Comparison of ENCODE assay signal across 11 cellular contexts in the genomic region with DNA sequence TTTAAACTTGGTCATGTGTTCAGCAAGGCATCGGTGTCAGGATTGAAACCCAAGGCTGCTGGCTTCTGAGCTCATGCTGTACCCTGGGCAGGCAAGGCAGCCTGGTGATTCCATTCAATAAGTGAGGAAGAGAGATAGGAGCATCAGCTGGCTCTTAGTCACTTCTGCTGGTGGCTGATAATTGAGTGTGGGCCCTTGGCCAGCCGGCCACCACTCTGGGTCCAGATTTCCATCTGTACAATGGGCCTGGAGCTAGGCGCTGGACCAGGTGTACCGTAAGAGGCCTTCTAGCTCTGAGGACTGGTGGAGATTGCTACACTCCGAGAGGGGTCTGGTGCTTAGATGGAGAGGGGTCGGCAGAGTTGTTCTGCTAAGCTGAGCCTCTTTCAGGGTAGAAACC. TPM values are rescaled to one million over a fixed set of nuclear protein-coding genes. Genes with fewer than 3 reads are reported as not detected.
DNase-seq lines count a peak whose midpoint lies in the region; ATAC-seq, FAIRE-seq and TF ChIP-seq lines count a peak whose summit lies in the region.
"Had no signal": no experiment of that assay in that cellular context is flagged by ENCODE, and none has a peak within 500 bp of the region (broad histone marks: within the 10 kb centered on the region; RNA-seq: fewer than 3 reads in every experiment).

No MANE protein-coding gene starts in this region.

- WGBS in IMR-90 (ENCODE audit: extremely low coverage in 2 of 2, insufficient read length in 1 of 2), 2 experiments, result 90% methylated on average over 2 of the region's 6 CpGs; no CpG with 5 or more reads in 1 of the 2 experiments
- WGBS in K562 (ENCODE audit: insufficient coverage, low coverage, missing lambda C conversion rate), result 0% methylated on average over 6 of the region's 6 CpGs
- WGBS in hepatocyte (ENCODE audit: low lambda C conversion rate, missing lambda C conversion rate), result 91% methylated on average over 6 of the region's 6 CpGs

- CTCF ChIA-PET in IMR-90 (lab: Yijun Ruan, JAX), result no interaction called here
- CTCF ChIA-PET in K562 (lab: Yijun Ruan, JAX; ENCODE audit: low intra/inter-chr PET ratio), result interaction anchor here (0.7 kb wide), 1 partner anchor 672 kb away, joined by 3 read pairs; no protein-coding TSS in a partner anchor

- peak overlapping the region; percentile 15 for H2BK5ac ChIP-seq in IMR-90 (ENCODE audit: low read depth, low read length, poor library complexity, severe bottlenecking)

- H4K91ac ChIP-seq in IMR-90 (ENCODE audit: insufficient read depth, low read depth, low read length), result no peak overlapping the region

- H4K20me1 ChIP-seq in IMR-90 (ENCODE audit: insufficient read depth, low read length) (peaks cover 69% of the 10 kb centered on the region), K562 (replicated peaks; ENCODE audit: control insufficient read depth, insufficient read depth, low read length) (peaks cover 11% of the 10 kb centered on the region), hepatocyte (ENCODE audit: insufficient read depth, poor library complexity, severe bottlenecking) (peaks cover 77% of the 10 kb centered on the region)

- no peak overlapping the region for H3K4me3 Mint-ChIP-seq in stimulated activated naive B cell treated with anti-CD40 and anti-IgM and Interleukin-4, amounts not matched to agents 10 μg/mL and 1 μg/mL and 100 μg/mL, for 72 hours
- H3K4me3 Mint-ChIP-seq: activated naive CD8-positive, alpha-beta T cell had no signal

- no TSS peak for BruUV-seq in IMR-90 (replicated peaks; lab: Mats Ljungman, UMichigan)
- no TSS peak for BruUV-seq in K562 (replicated peaks; lab: Mats Ljungman, UMichigan)

- POLR2A ChIA-PET in IMR-90 (lab: Charles Lee; ENCODE audit: unreplicated experiment), result no interaction called here
- POLR2A ChIA-PET in K562 (lab: Yijun Ruan, JAX), result interaction anchor here (0.7 to 0.8 kb wide), 2 partner anchors 160 to 531 kb away, joined by 3 read pairs; no protein-coding TSS in a partner anchor

- TF ChIP-seq CTCF in IMR-90 (conservative IDR thresholded peaks at IDR 0.05; ENCODE audit: low read depth, low read length) (no peak), K562 (IDR thresholded peaks at IDR 0.05 in 2 of 3, conservative IDR thresholded peaks at IDR 0.05 in 1 of 3; ENCODE audit: insufficient read depth in 2 of 3, low read depth in 1 of 3, low read length in 3 of 3) (no peak), hepatocyte (IDR thresholded peaks at IDR 0.05; ENCODE audit: poor library complexity) (no peak)

- no peak overlapping the region for H3K18ac ChIP-seq in IMR-90 (ENCODE audit: low read depth, low read length)

- no peak overlapping the region for H3K4me3 ChIP-seq in IMR-90 (ENCODE audit: insufficient read depth, low read depth, low read length)
- no peak overlapping the region for H3K4me3 ChIP-seq in K562
- no peak overlapping the region for H3K4me3 ChIP-seq in hepatocyte
- H3K4me3 ChIP-seq in subcutaneous abdominal adipose tissue (ENCODE audit: low read depth in 1 of 5, low read length in 5 of 5), result peak overlapping the region in 1 of 5 donors; percentile 19

- intact Hi-C loops in IMR-90 (cut with micrococcal nuclease) (no loop called here), K562 (cut with micrococcal nuclease) (no loop called here)

- no peaks in the 10 kb centered on the region for H3K27me3 ChIP-seq in IMR-90 (ENCODE audit: control insufficient read depth, insufficient read depth, low read length)
- H3K27me3 ChIP-seq in K562 (ENCODE audit: control insufficient read depth in 2 of 2, insufficient read depth in 2 of 2, low read length in 2 of 2), result peaks cover 10 to 34% of the 10 kb centered on the region in 2 experiments
- no peaks in the 10 kb centered on the region for H3K27me3 ChIP-seq in hepatocyte
- H3K27me3 ChIP-seq in subcutaneous abdominal adipose tissue (ENCODE audit: control insufficient read depth in 5 of 5, insufficient read depth in 4 of 5, low read length in 5 of 5), result no peaks in the 10 kb centered on the region

- H3K9me1 ChIP-seq in IMR-90 (ENCODE audit: insufficient read depth, low read length) (peaks cover 57% of the 10 kb centered on the region), K562 (ENCODE audit: control insufficient read depth, insufficient read depth, low read length) (no peaks in the 10 kb centered on the region)

- H3K56ac ChIP-seq in IMR-90 (ENCODE audit: extremely low read depth, insufficient read depth, low read length), result no peak overlapping the region

- H3K9me3 Mint-ChIP-seq in stimulated activated naive B cell treated with anti-CD40 and anti-IgM and Interleukin-4, amounts not matched to agents 10 μg/mL and 1 μg/mL and 100 μg/mL, for 72 hours, result no peaks in the 10 kb centered on the region

- H4K8ac ChIP-seq in IMR-90 (ENCODE audit: low read depth in 2 of 2, low read length in 2 of 2), result peak overlapping the region in 1 of 2 experiments; percentile 28; a peak in 1 of 4 replicates

- TF ChIP-seq RAD21 in IMR-90 (IDR thresholded peaks at IDR 0.05; ENCODE audit: low read length) (no peak), K562 (CRISPR knock-in tag; conservative IDR thresholded peaks at IDR 0.05 in 1 of 2, IDR thresholded peaks at IDR 0.05 in 1 of 2) (no peak)

- H2AFZ ChIP-seq in IMR-90 (replicated peaks; ENCODE audit: low read length, poor library complexity) (no peak overlapping the region), K562 (ENCODE audit: low read depth, low read length) (no peak overlapping the region), hepatocyte (no peak overlapping the region)

- dilution Hi-C loops in IMR-90 (cut with HindIII; ENCODE audit: low sequenced_read_pairs, unreplicated experiment), result no loop called here

- peaks cover 13 to 19% of the 10 kb centered on the region in 2 donors for H3K4me1 Mint-ChIP-seq in stimulated activated naive B cell treated with anti-CD40 and anti-IgM and Interleukin-4, amounts not matched to agents 10 μg/mL and 1 μg/mL and 100 μg/mL, for 72 hours

- peak overlapping the region; percentile 29; the same call in 1 of the 2 replicates for H2BK120ac ChIP-seq in IMR-90 (ENCODE audit: low read depth, low read length)

- DNase-seq in IMR-90 (peak; percentile 52), K562 (ENCODE audit: extremely low read depth in 1 of 4, low spot score in 3 of 4) (peak in 2 of 4 experiments; percentile 53 to 61), hepatocyte (ENCODE audit: low spot score) (peak; percentile 38), Kasumi-1 (lab: John Stamatoyannopoulos, UW) (no peak)
- no peak for DNase-seq in stimulated activated naive B cell treated with anti-CD40 and anti-IgM and Interleukin-4, amounts not matched to agents 10 μg/mL and 1 μg/mL and 100 μg/mL, for 72 hours
- DNase-seq: kidney, NCI-H2227 treated with DMSO at 0.1 percent for 48 hours, retina had no signal

- H3K27ac ChIP-seq in IMR-90 (ENCODE audit: insufficient read depth, low read length) (peak overlapping the region; percentile 51), K562 (ENCODE audit: extremely low read depth, low read depth, low read length) (no peak overlapping the region), hepatocyte (peak overlapping the region; percentile 98), subcutaneous abdominal adipose tissue (ENCODE audit: low read depth, low read length) (peak overlapping the region; percentile 87)

- peak; percentile 49; the same call in 1 of the 2 replicates for TF ChIP-seq EP300 in K562 (IDR thresholded peaks at IDR 0.05; ENCODE audit: low read length)

- peak overlapping the region; percentile 14; the same call in 1 of the 2 replicates for H3K14ac ChIP-seq in IMR-90 (replicated peaks; ENCODE audit: low read depth, low read length)

- no peak for TF ChIP-seq POLR2A in IMR-90 (IDR thresholded peaks at IDR 0.05; ENCODE audit: low read depth, low read length)
- TF ChIP-seq POLR2A in K562 (conservative IDR thresholded peaks at IDR 0.05), result no peak

- peak overlapping the region; percentile 29 for H3K23ac ChIP-seq in IMR-90 (ENCODE audit: low read depth, low read length)

- peaks cover 8 to 80% of the 10 kb centered on the region in 2 experiments for H3K79me1 ChIP-seq in IMR-90 (ENCODE audit: low read depth in 1 of 2, low read length in 2 of 2)

- FAIRE-seq in K562 (lab: Jason Lieb, UNC), result peak; percentile 68
- FAIRE-seq: kidney had no signal

- in situ Hi-C loops in IMR-90 (cut with MboI; ENCODE audit: low sequenced_read_pairs), result no loop called here
- in situ Hi-C loops in K562 (cut with MboI), result no loop called here

- no peak overlapping the region for H2BK15ac ChIP-seq in IMR-90 (ENCODE audit: low read depth, low read length)

- H3K4me1 ChIP-seq in IMR-90 (ENCODE audit: control insufficient read depth, insufficient read depth, low read length), result peaks cover 42% of the 10 kb centered on the region
- peaks cover 5 to 15% of the 10 kb centered on the region in 2 experiments; a peak in 4 of 5 replicates for H3K4me1 ChIP-seq in K562 (replicated peaks in 1 of 2; ENCODE audit: control insufficient read depth in 2 of 2, insufficient read depth in 2 of 2, low read length in 2 of 2)
- H3K4me1 ChIP-seq in hepatocyte (ENCODE audit: insufficient read depth), result peaks cover 47% of the 10 kb centered on the region
- H3K4me1 ChIP-seq in subcutaneous abdominal adipose tissue (ENCODE audit: control insufficient read depth in 5 of 5, insufficient read depth in 5 of 5, low read length in 5 of 5), result peaks cover 14 to 81% (median 71%) of the 10 kb centered on the region in 5 donors

- no peak overlapping the region for H3K27ac Mint-ChIP-seq in stimulated activated naive B cell treated with anti-CD40 and anti-IgM and Interleukin-4, amounts not matched to agents 10 μg/mL and 1 μg/mL and 100 μg/mL, for 72 hours
- H3K27ac Mint-ChIP-seq: activated naive CD8-positive, alpha-beta T cell had no signal

- H3K4ac ChIP-seq in IMR-90 (ENCODE audit: low read depth, low read length), result peak overlapping the region; percentile 52

- ATAC-seq in IMR-90 (ENCODE audit: low read depth) (no peak), K562 (no peak), GM21825 (IDR thresholded peaks at IDR 0.05; ENCODE audit: unreplicated experiment) (no peak)
- no peak for ATAC-seq in stimulated activated naive B cell treated with anti-CD40 and anti-IgM and Interleukin-4, amounts not matched to agents 10 μg/mL and 1 μg/mL and 100 μg/mL, for 72 hours (replicated peaks)

- H2AK5ac ChIP-seq in IMR-90 (ENCODE audit: low read depth, low read length), result peak overlapping the region; percentile 30; the same call in 1 of the 2 replicates

- peaks cover 46 to 60% of the 10 kb centered on the region in 2 donors for H3K27me3 Mint-ChIP-seq in stimulated activated naive B cell treated with anti-CD40 and anti-IgM and Interleukin-4, amounts not matched to agents 10 μg/mL and 1 μg/mL and 100 μg/mL, for 72 hours

- no peak overlapping the region for H3K4me2 ChIP-seq in IMR-90 (ENCODE audit: low read depth, low read length)
- H3K4me2 ChIP-seq in K562 (ENCODE audit: insufficient read depth, low read length), result no peak overlapping the region
- H3K4me2 ChIP-seq in hepatocyte, result peak overlapping the region; percentile 96

- H3K79me2 ChIP-seq in K562 (ENCODE audit: control insufficient read depth, insufficient read depth, low read length) (no peaks in the 10 kb centered on the region), hepatocyte (peaks cover 89% of the 10 kb centered on the region)

- H3K36me3 Mint-ChIP-seq in stimulated activated naive B cell treated with anti-CD40 and anti-IgM and Interleukin-4, amounts not matched to agents 10 μg/mL and 1 μg/mL and 100 μg/mL, for 72 hours, result peaks cover 2 to 3% of the 10 kb centered on the region in 2 donors
- H3K36me3 Mint-ChIP-seq: activated naive CD8-positive, alpha-beta T cell had no signal

- peak overlapping the region; percentile 41; the same call in 1 of the 2 replicates for H2BK20ac ChIP-seq in IMR-90 (ENCODE audit: low read depth, low read length)

- H3K9me3 ChIP-seq in IMR-90 (ENCODE audit: control insufficient read depth, insufficient read depth, low read length), result no peaks in the 10 kb centered on the region
- H3K9me3 ChIP-seq in K562 (replicated peaks; ENCODE audit: control insufficient read depth, insufficient read depth, low read depth, low read length), result no peaks in the 10 kb centered on the region
- H3K9me3 ChIP-seq in hepatocyte (ENCODE audit: low read depth), result no peaks in the 10 kb centered on the region
- H3K9me3 ChIP-seq in subcutaneous abdominal adipose tissue (ENCODE audit: control insufficient read depth in 5 of 5, low read length in 5 of 5), result no peaks in the 10 kb centered on the region

- H4K5ac ChIP-seq in IMR-90 (ENCODE audit: low read depth, low read length), result no peak overlapping the region

- peak overlapping the region; percentile 58 for H2AK9ac ChIP-seq in IMR-90 (replicated peaks; ENCODE audit: low read depth, low read length, poor library complexity)

- H3K9ac ChIP-seq in IMR-90 (ENCODE audit: low read depth, low read length) (no peak overlapping the region), K562 (ENCODE audit: insufficient read depth in 1 of 2, low read depth in 2 of 2, low read length in 2 of 2) (no peak overlapping the region), subcutaneous abdominal adipose tissue (ENCODE audit: low read length in 5 of 5) (peak overlapping the region in 3 of 5 donors; percentile 1 to 43 (median 31))

- no peaks in the 10 kb centered on the region for H3K36me3 ChIP-seq in IMR-90 (ENCODE audit: control insufficient read depth, insufficient read depth, low read length)
- no peaks in the 10 kb centered on the region for H3K36me3 ChIP-seq in K562 (ENCODE audit: control insufficient read depth, insufficient read depth, low read length)
- H3K36me3 ChIP-seq in hepatocyte (replicated peaks; ENCODE audit: insufficient read depth, low read depth), result no peaks in the 10 kb centered on the region
- no peaks in the 10 kb centered on the region for H3K36me3 ChIP-seq in subcutaneous abdominal adipose tissue (ENCODE audit: control insufficient read depth in 5 of 5, insufficient read depth in 5 of 5, low read length in 5 of 5)

- no peaks in the 10 kb centered on the region for H3K9me2 ChIP-seq in hepatocyte (replicated peaks; ENCODE audit: insufficient read depth)

RNA-seq across cellular contexts. Expression of a gene that starts 4.3 kb away (rescaled TPM):
- total RNA-seq in IMR-90 (2012; rRNA removed), result 30.8 and 37.5 TPM in 2 replicates
- polyA plus RNA-seq in IMR-90 (2012; rRNA removed), result 149 and 150 TPM in 2 replicates
- polyA plus RNA-seq in IMR-90 (2012; cell fraction: cytosol; rRNA removed), result 58.7 and 100 TPM in 2 replicates
- 95.5 and 121 TPM in 2 replicates for polyA plus RNA-seq in IMR-90 (2012; cell fraction: nucleus; rRNA removed; ENCODE audit: low replicate concordance)
- 6.8 and 14.8 TPM in 2 replicates for total RNA-seq in K562 (2011; cell fraction: chromatin; rRNA removed; ENCODE audit: low replicate concordance)
- total RNA-seq in K562 (2011; cell fraction: nucleolus; rRNA removed), result 10.3 and 17.2 TPM in 2 replicates
- total RNA-seq in K562 (2011; cell fraction: nucleoplasm; rRNA removed), result 10.2 and 18.6 TPM in 2 replicates
- total RNA-seq in K562 (2014; rRNA removed), result 1.2 and 2.4 TPM in 2 replicates
- total RNA-seq in K562 (2014; rRNA removed; fragmentation: Illumina TruSeq; extraction: Trizol), result 0.83 and 0.95 TPM in 2 replicates
- 1.7 and 2.4 TPM in 2 replicates for total RNA-seq in K562 (2015; rRNA removed; fragmentation: Illumina TruSeq; extraction: Trizol)
- total RNA-seq in K562 (2021), result 3.6 and 5.1 TPM in 2 replicates
- polyA plus RNA-seq in K562 (2011; rRNA removed), result 2.3 and 7.3 TPM in 2 replicates
- 3.6 and 4.3 TPM in 2 replicates for polyA plus RNA-seq in K562 (2011; cell fraction: cytosol; rRNA removed)
- polyA plus RNA-seq in K562 (2011; cell fraction: nucleus; rRNA removed), result 9.5 and 13.6 TPM in 2 replicates
- 4.8 and 11.7 TPM in 2 replicates for polyA plus RNA-seq in K562 (2012)
- polyA plus RNA-seq in K562 (2014; fragmentation: Illumina TruSeq; extraction: Trizol), result 3.1 and 4.9 TPM in 2 replicates
- under 1 TPM; 0.11 to 0.29 TPM for polyA plus RNA-seq in K562 (2014; fragmentation: Nextera tagmentation; extraction: Ambion mirVana)
- 2.1 and 2.3 TPM in 2 replicates for polyA plus RNA-seq in K562 (2014; rRNA removed)
- polyA minus RNA-seq in K562 (2011; rRNA and poly(A)+ RNA removed), result 1.5 and 3.7 TPM in 2 replicates
- polyA minus RNA-seq in K562 (2011; cell fraction: cytosol; rRNA and poly(A)+ RNA removed), result 4.5 and 7.6 TPM in 2 replicates
- 2.4 and 3.2 TPM in 2 replicates for polyA minus RNA-seq in K562 (2011; cell fraction: nucleus; rRNA and poly(A)+ RNA removed)
- 94.4 and 106 TPM in 2 replicates for total RNA-seq in hepatocyte
- 178 and 222 TPM in 2 replicates for polyA plus RNA-seq in hepatocyte

RNA-seq across cellular contexts. Expression of a gene that starts 55.3 kb away (rescaled TPM):
- total RNA-seq in IMR-90 (2012; rRNA removed), result 150 and 171 TPM in 2 replicates
- 268 and 329 TPM in 2 replicates for polyA plus RNA-seq in IMR-90 (2012; rRNA removed)
- polyA plus RNA-seq in IMR-90 (2012; cell fraction: cytosol; rRNA removed), result 181 and 182 TPM in 2 replicates
- polyA plus RNA-seq in IMR-90 (2012; cell fraction: nucleus; rRNA removed; ENCODE audit: low replicate concordance), result 77.6 and 177 TPM in 2 replicates
- 75.1 and 77.9 TPM in 2 replicates for total RNA-seq in K562 (2011; cell fraction: chromatin; rRNA removed; ENCODE audit: low replicate concordance)
- 51.0 and 53.4 TPM in 2 replicates for total RNA-seq in K562 (2011; cell fraction: nucleolus; rRNA removed)
- 69.2 and 77.4 TPM in 2 replicates for total RNA-seq in K562 (2011; cell fraction: nucleoplasm; rRNA removed)
- 19.1 and 19.2 TPM in 2 replicates for total RNA-seq in K562 (2014; rRNA removed)
- 23.2 and 25.5 TPM in 2 replicates for total RNA-seq in K562 (2014; rRNA removed; fragmentation: Illumina TruSeq; extraction: Trizol)
- 37.3 and 41.0 TPM in 2 replicates for total RNA-seq in K562 (2015; rRNA removed; fragmentation: Illumina TruSeq; extraction: Trizol)
- 21.2 and 21.6 TPM in 2 replicates for total RNA-seq in K562 (2021)
- 21.7 and 34.0 TPM in 2 replicates for polyA plus RNA-seq in K562 (2011; rRNA removed)
- polyA plus RNA-seq in K562 (2011; cell fraction: cytosol; rRNA removed), result 12.4 and 16.3 TPM in 2 replicates
- 46.3 and 54.5 TPM in 2 replicates for polyA plus RNA-seq in K562 (2011; cell fraction: nucleus; rRNA removed)
- polyA plus RNA-seq in K562 (2012), result 26.6 and 42.1 TPM in 2 replicates
- 47.7 and 48.5 TPM in 2 replicates for polyA plus RNA-seq in K562 (2014; fragmentation: Illumina TruSeq; extraction: Trizol)
- 10 to 100 TPM in 1 of 2 experiments, 1 to 10 TPM in 1; 9.6 to 10.1 TPM for polyA plus RNA-seq in K562 (2014; fragmentation: Nextera tagmentation; extraction: Ambion mirVana)
- polyA plus RNA-seq in K562 (2014; rRNA removed), result 17.5 and 23.6 TPM in 2 replicates
- 26.9 and 28.7 TPM in 2 replicates for polyA minus RNA-seq in K562 (2011; rRNA and poly(A)+ RNA removed)
- polyA minus RNA-seq in K562 (2011; cell fraction: cytosol; rRNA and poly(A)+ RNA removed), result 11.0 and 11.5 TPM in 2 replicates
- polyA minus RNA-seq in K562 (2011; cell fraction: nucleus; rRNA and poly(A)+ RNA removed), result 23.7 and 38.7 TPM in 2 replicates
- total RNA-seq in hepatocyte, result 201 and 234 TPM in 2 replicates
- polyA plus RNA-seq in hepatocyte, result 153 and 174 TPM in 2 replicates

Comparison
In these comparisons a context has a peak if more than half of its experiments do, and no peak if none do; other contexts are left out.
1. DNase-seq: peak in IMR-90 (single experiment) and hepatocyte (single experiment); none in stimulated activated naive B cell treated with anti-CD40 and anti-IgM and Interleukin-4, amounts not matched to agents 10 μg/mL and 1 μg/mL and 100 μg/mL, for 72 hours (single experiment) and Kasumi-1 (0 of 2).
2. H3K9ac ChIP-seq: peak in subcutaneous abdominal adipose tissue (3 of 5); none in IMR-90 (single experiment) and K562 (0 of 2).